Comparison of ENCODE assay signal across 23 cellular contexts in the genomic region with DNA sequence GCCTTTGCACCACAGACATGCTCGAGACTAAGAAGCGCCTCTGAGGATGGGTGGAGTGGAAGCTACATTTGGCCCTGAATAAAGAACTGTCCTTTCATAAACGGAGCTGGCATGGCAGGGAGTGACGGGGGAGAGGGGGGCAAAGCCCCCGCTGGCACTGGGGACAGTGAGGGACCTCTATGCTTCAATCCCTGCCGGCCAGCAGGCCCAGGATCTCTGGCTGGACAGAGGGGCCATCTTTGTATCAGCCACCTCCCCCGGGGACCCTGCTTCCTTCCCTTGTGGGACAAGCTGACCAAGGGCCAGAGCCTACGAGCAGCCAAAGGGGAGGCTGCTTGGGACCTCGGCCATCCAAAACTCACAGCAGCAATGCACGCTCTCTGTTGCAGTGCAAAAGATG. TPM values are rescaled to one million over a fixed set of nuclear protein-coding genes. Genes with fewer than 3 reads are reported as not detected.
"Had no signal": no experiment of that assay in that cellular context is flagged by ENCODE, and none has a peak within 500 bp of the region (broad histone marks: within the 10 kb centered on the region; RNA-seq: fewer than 3 reads in every experiment).

No MANE protein-coding gene starts in this region.

- ATAC-seq: activated CD4-positive, alpha-beta T cell treated with anti-CD3 and anti-CD28 coated beads for 36 hours; activated CD8-positive, alpha-beta memory T cell treated with anti-CD3 and anti-CD28 coated beads, Interleukin-2, amount 10 ng/mL, durations not matched to agents 7 days and 5 days; activated CD8-positive, alpha-beta T cell treated with anti-CD3 and anti-CD28 coated beads, Interleukin-2, amount 10 ng/mL, durations not matched to agents 7 days and 5 days; activated naive CD8-positive, alpha-beta T cell treated with anti-CD3 and anti-CD28 coated beads, Interleukin-2, amount 50 U/mL, for 24 hours; stimulated activated naive CD8-positive, alpha-beta T cell treated with anti-CD3 and anti-CD28 coated beads, Interleukin-15, Interleukin-2, amounts not matched to agents 100 U/mL and 50 U/mL, for 24 hours had no signal

- H3K4me3 Mint-ChIP-seq: activated CD4-positive, alpha-beta T cell treated with anti-CD3 and anti-CD28 coated beads for 36 hours; activated CD8-positive, alpha-beta memory T cell treated with anti-CD3 and anti-CD28 coated beads, Interleukin-2, amount 10 ng/mL, durations not matched to agents 7 days and 5 days; activated CD8-positive, alpha-beta T cell treated with anti-CD3 and anti-CD28 coated beads, Interleukin-2, amount 10 ng/mL, durations not matched to agents 7 days and 5 days; activated naive CD4-positive, alpha-beta T cell treated with anti-CD3 and anti-CD28 coated beads, Interleukin-2, amount 50 U/mL, for 24 hours; activated naive CD8-positive, alpha-beta T cell treated with anti-CD3 and anti-CD28 coated beads, Interleukin-2, amount 50 U/mL, for 24 hours; central memory CD8-positive, alpha-beta T cell; naive B cell; nephron progenitor cell had no signal

- H3K27ac Mint-ChIP-seq: activated CD4-positive, alpha-beta T cell treated with anti-CD3 and anti-CD28 coated beads for 36 hours; activated CD8-positive, alpha-beta memory T cell treated with anti-CD3 and anti-CD28 coated beads, Interleukin-2, amount 10 ng/mL, durations not matched to agents 7 days and 5 days; activated CD8-positive, alpha-beta T cell treated with anti-CD3 and anti-CD28 coated beads, Interleukin-2, amount 10 ng/mL, durations not matched to agents 7 days and 5 days; activated naive CD4-positive, alpha-beta T cell treated with anti-CD3 and anti-CD28 coated beads, Interleukin-2, amount 50 U/mL, for 24 hours; activated naive CD8-positive, alpha-beta T cell treated with anti-CD3 and anti-CD28 coated beads, Interleukin-2, amount 50 U/mL, for 24 hours; activated T-helper 2 cell treated with anti-CD3 and anti-CD28 coated beads, Interferon-gamma antibody, Interleukin-2, Interleukin-4, amounts not matched to agents 10 μg/mL and 5 μg/mL and 100 μg/mL, durations not matched to agents 14 hours and 24 hours and 36 hours; nephron progenitor cell had no signal

- H3K4me3 ChIP-seq: breast epithelium, colonic mucosa, esophagus squamous epithelium, left ventricle myocardium inferior, upper lobe of left lung, vagina had no signal

- DNase-seq: activated CD4-positive, alpha-beta T cell treated with anti-CD3 and anti-CD28 coated beads for 36 hours; activated CD4-positive, CD25-positive, alpha-beta regulatory T cell; activated CD8-positive, alpha-beta memory T cell treated with anti-CD3 and anti-CD28 coated beads, Interleukin-2, amount 10 ng/mL, durations not matched to agents 7 days and 5 days; activated CD8-positive, alpha-beta T cell treated with anti-CD3 and anti-CD28 coated beads, Interleukin-2, amount 10 ng/mL, durations not matched to agents 7 days and 5 days; activated naive CD8-positive, alpha-beta T cell treated with anti-CD3 and anti-CD28 coated beads, Interleukin-2, amount 50 U/mL, for 24 hours; activated T-cell treated with anti-CD3 and anti-CD28 coated beads, Interleukin-2, amount 50 U/mL, for 48 hours; colonic mucosa; effector CD8-positive, alpha-beta T cell; esophagus squamous epithelium; foreskin melanocyte; left ventricle myocardium inferior; naive B cell; nephron progenitor cell; retina; stimulated activated CD4-positive, alpha-beta T cell treated with anti-CD3 and anti-CD28 coated beads, Interleukin-2, amount 100 ng/mL, for 48 hours; stimulated activated naive CD8-positive, alpha-beta T cell treated with anti-CD3 and anti-CD28 coated beads, Interleukin-15, Interleukin-2, amounts not matched to agents 100 U/mL and 50 U/mL, for 24 hours; upper lobe of left lung had no signal

- H3K36me3 ChIP-seq: breast epithelium, colonic mucosa, esophagus squamous epithelium, left ventricle myocardium inferior, upper lobe of left lung, vagina had no signal

- H3K27ac ChIP-seq: breast epithelium, colonic mucosa, epithelial cell of prostate, esophagus squamous epithelium, left ventricle myocardium inferior, upper lobe of left lung, vagina had no signal

- H3K4me1 ChIP-seq: colonic mucosa had no signal

- H3K9me3 ChIP-seq: breast epithelium, colonic mucosa, esophagus squamous epithelium, vagina had no signal

- H3K9me3 Mint-ChIP-seq: central memory CD8-positive, alpha-beta T cell had no signal

- H3K27me3 ChIP-seq: breast epithelium, colonic mucosa, esophagus squamous epithelium, upper lobe of left lung, vagina had no signal

- H3K36me3 Mint-ChIP-seq: naive B cell had no signal

- H3K27me3 Mint-ChIP-seq: naive B cell had no signal

RNA-seq across cellular contexts. Expression of gene ECHDC3, which starts 28.2 kb away (rescaled TPM):
- total RNA-seq: activated T-helper 2 cell treated with anti-CD3 and anti-CD28 coated beads, Interferon-gamma antibody, Interleukin-2, Interleukin-4, amounts not matched to agents 10 μg/mL and 5 μg/mL and 100 μg/mL, durations not matched to agents 14 hours and 24 hours and 36 hours had no signal
